In the genomic region with DNA sequence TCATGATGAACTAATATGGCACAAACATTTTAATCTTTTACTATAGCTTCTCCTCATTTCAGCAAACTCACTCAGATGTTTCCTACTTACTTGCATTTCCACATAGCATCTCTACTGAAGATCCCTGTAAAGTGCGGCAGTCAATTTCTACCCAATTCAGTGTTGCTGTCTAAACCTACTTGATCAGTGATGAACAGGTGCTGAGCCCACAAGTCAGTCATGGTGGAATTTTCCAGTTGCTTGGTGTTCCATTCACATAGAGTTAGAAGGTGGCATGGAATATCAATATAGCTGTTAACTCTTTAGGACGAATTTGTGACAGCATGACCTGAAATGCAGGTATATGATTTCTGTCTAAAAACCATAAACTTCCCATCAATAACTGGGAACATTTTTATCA, we compare ENCODE assay signal across 7 cellular contexts.
"Had no signal": no experiment of that assay in that cellular context is flagged by ENCODE, and none has a peak within 500 bp of the region (broad histone marks: within the 10 kb centered on the region; RNA-seq: fewer than 3 reads in every experiment).

No MANE protein-coding gene starts in this region.

- DNase-seq: H7, HFFc6, IMR-90 had no signal

- H3K9me3 ChIP-seq: HAP-1 had no signal

- H3K4me3 ChIP-seq: GM23338, HAP-1, K562 had no signal

- ATAC-seq: GM23338, HCT116, K562 had no signal
